Comparison of ENCODE assay signal across 8 cellular contexts in genomic region chr10:5975641-5976473, GRCh38. TPM values are rescaled to one million over a fixed set of nuclear protein-coding genes. Genes with fewer than 3 reads are reported as not detected.
DNase-seq lines count a peak whose midpoint lies in the region; ATAC-seq lines count a peak whose summit lies in the region.

No MANE protein-coding gene starts in this region.

- peaks cover 8% of the 10 kb centered on the region for H3K4me1 ChIP-seq in skeletal muscle satellite cell (ENCODE audit: control insufficient read depth, insufficient read depth, low read length)

- DNase-seq in EH (ENCODE audit: low read depth), result peak; percentile 45
- peak; percentile 8 for DNase-seq in LHCN-M2 (ENCODE audit: low read depth)
- DNase-seq in activated T-cell treated with anti-CD3 and anti-CD28 coated beads for 4 hours, result peak; percentile 34
- DNase-seq in globus pallidus (ENCODE audit: low spot score), result peak; percentile 47
- DNase-seq in islet precursor cell, result no peak
- DNase-seq in cortex of kidney (lab: John Stamatoyannopoulos, UW), result no peak

- H3K27me3 ChIP-seq in skeletal muscle satellite cell (ENCODE audit: control insufficient read depth, insufficient read depth, low read length), result peaks cover 17% of the 10 kb centered on the region

- peak overlapping the region; percentile 99 for H3K4me2 ChIP-seq in skeletal muscle satellite cell (ENCODE audit: low read length)

- no peaks in the 10 kb centered on the region for H3K36me3 ChIP-seq in skeletal muscle satellite cell (ENCODE audit: insufficient read depth, low read length)

- peak overlapping the region; percentile 98 for H3K4me3 ChIP-seq in skeletal muscle satellite cell (ENCODE audit: low read length)

- H3K9ac ChIP-seq in skeletal muscle satellite cell (ENCODE audit: low read depth, low read length), result peak overlapping the region; percentile 54

- no peaks in the 10 kb centered on the region for H3K9me3 ChIP-seq in skeletal muscle satellite cell (replicated peaks; ENCODE audit: low read length)

- peak; percentile 63 for ATAC-seq in GM21717 (IDR thresholded peaks at IDR 0.05; ENCODE audit: unreplicated experiment)

RNA-seq across cellular contexts. Expression of gene IL15RA, which starts 1.5 kb away (rescaled TPM):
- total RNA-seq in LHCN-M2 (2014; rRNA removed), result 0.17 TPM in 1 of 2 replicates, not detected in the other
- 0.13 TPM for polyA plus RNA-seq in LHCN-M2 (2012)
- 1.1 and 3.0 TPM in 2 replicates for total RNA-seq in skeletal muscle satellite cell (2012; rRNA removed)

Comparison
In these comparisons a context has a peak if more than half of its experiments do, and no peak if none do; other contexts are left out.
1. DNase-seq: peak in EH (single experiment), LHCN-M2 (single experiment), activated T-cell treated with anti-CD3 and anti-CD28 coated beads for 4 hours (single experiment) and globus pallidus (single experiment); none in islet precursor cell (single experiment) and cortex of kidney (single experiment).